In genomic region chr6:87139236-87139635, GRCh38 we compare ENCODE assay signal across 1 cellular context.
TF ChIP-seq lines count a peak whose summit lies in the region.

No MANE protein-coding gene starts in this region.

TF ChIP-seq in K562, 482 proteins besides CTCF, POLR2A, EP300 and RAD21:
- TF ChIP-seq, protein P1, sequence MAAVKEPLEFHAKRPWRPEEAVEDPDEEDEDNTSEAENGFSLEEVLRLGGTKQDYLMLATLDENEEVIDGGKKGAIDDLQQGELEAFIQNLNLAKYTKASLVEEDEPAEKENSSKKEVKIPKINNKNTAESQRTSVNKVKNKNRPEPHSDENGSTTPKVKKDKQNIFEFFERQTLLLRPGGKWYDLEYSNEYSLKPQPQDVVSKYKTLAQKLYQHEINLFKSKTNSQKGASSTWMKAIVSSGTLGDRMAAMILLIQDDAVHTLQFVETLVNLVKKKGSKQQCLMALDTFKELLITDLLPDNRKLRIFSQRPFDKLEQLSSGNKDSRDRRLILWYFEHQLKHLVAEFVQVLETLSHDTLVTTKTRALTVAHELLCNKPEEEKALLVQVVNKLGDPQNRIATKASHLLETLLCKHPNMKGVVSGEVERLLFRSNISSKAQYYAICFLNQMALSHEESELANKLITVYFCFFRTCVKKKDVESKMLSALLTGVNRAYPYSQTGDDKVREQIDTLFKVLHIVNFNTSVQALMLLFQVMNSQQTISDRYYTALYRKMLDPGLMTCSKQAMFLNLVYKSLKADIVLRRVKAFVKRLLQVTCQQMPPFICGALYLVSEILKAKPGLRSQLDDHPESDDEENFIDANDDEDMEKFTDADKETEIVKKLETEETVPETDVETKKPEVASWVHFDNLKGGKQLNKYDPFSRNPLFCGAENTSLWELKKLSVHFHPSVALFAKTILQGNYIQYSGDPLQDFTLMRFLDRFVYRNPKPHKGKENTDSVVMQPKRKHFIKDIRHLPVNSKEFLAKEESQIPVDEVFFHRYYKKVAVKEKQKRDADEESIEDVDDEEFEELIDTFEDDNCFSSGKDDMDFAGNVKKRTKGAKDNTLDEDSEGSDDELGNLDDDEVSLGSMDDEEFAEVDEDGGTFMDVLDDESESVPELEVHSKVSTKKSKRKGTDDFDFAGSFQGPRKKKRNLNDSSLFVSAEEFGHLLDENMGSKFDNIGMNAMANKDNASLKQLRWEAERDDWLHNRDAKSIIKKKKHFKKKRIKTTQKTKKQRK (IDR thresholded peaks at IDR 0.05; ENCODE audit: borderline replicate concordance, low read depth, low read length), result no peak
- TF ChIP-seq SMC3 (conservative IDR thresholded peaks at IDR 0.05; ENCODE audit: insufficient read depth, low read depth, low read length), result peak; percentile 38; the same call in 1 of the 2 replicates
- TF ChIP-seq ZNF224 (CRISPR knock-in tag; IDR thresholded peaks at IDR 0.05), result no peak
- TF ChIP-seq C11orf30 (IDR thresholded peaks at IDR 0.05; ENCODE audit: low read depth), result peak; percentile 62
- TF ChIP-seq ZNF316 (IDR thresholded peaks at IDR 0.05), result peak; percentile 53
